1 cellular context compared by ENCODE assay signal in the genomic region with DNA sequence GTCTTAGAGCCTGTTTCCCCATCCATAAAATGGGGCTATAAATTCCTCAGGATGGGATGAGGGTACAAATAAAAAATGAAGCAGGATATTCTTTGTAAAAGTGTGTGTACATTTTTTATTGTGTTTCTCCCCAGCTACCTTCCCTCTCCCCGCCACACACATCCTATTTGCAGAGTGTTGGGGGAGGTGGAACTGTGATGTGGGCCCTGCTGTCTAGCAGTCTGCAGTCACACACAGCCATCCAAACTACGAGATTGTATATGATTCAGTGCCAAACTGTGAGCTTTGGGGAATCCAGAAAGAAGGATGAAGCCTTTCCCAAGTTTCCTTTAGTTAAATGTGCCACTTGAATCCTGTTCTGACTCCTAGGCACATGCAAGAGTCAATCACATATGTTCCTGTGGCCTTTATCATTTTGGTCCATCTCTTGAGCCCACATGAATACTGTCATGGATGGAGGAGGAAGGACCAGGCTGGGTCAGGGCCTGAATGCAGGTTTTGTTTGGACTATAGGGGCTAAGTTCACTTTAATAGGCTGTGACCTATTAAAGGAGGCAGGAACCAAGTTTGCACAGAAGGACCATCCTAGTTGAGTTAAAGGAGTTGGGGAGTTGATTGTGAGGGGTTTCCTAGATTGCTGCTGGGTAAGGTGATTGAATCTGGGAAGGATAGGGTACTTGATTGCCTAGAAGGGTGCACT.
TF ChIP-seq lines count a peak whose summit lies in the region.

No MANE protein-coding gene starts in this region.

TF ChIP-seq in WTC11, 78 proteins besides CTCF, POLR2A, EP300 and RAD21 (continued from another document):
- TF ChIP-seq, protein P1, sequence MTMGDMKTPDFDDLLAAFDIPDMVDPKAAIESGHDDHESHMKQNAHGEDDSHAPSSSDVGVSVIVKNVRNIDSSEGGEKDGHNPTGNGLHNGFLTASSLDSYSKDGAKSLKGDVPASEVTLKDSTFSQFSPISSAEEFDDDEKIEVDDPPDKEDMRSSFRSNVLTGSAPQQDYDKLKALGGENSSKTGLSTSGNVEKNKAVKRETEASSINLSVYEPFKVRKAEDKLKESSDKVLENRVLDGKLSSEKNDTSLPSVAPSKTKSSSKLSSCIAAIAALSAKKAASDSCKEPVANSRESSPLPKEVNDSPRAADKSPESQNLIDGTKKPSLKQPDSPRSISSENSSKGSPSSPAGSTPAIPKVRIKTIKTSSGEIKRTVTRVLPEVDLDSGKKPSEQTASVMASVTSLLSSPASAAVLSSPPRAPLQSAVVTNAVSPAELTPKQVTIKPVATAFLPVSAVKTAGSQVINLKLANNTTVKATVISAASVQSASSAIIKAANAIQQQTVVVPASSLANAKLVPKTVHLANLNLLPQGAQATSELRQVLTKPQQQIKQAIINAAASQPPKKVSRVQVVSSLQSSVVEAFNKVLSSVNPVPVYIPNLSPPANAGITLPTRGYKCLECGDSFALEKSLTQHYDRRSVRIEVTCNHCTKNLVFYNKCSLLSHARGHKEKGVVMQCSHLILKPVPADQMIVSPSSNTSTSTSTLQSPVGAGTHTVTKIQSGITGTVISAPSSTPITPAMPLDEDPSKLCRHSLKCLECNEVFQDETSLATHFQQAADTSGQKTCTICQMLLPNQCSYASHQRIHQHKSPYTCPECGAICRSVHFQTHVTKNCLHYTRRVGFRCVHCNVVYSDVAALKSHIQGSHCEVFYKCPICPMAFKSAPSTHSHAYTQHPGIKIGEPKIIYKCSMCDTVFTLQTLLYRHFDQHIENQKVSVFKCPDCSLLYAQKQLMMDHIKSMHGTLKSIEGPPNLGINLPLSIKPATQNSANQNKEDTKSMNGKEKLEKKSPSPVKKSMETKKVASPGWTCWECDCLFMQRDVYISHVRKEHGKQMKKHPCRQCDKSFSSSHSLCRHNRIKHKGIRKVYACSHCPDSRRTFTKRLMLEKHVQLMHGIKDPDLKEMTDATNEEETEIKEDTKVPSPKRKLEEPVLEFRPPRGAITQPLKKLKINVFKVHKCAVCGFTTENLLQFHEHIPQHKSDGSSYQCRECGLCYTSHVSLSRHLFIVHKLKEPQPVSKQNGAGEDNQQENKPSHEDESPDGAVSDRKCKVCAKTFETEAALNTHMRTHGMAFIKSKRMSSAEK (CRISPR knock-in tag; IDR thresholded peaks at IDR 0.05; ENCODE audit: borderline replicate concordance): no peak
- TF ChIP-seq, protein P2, sequence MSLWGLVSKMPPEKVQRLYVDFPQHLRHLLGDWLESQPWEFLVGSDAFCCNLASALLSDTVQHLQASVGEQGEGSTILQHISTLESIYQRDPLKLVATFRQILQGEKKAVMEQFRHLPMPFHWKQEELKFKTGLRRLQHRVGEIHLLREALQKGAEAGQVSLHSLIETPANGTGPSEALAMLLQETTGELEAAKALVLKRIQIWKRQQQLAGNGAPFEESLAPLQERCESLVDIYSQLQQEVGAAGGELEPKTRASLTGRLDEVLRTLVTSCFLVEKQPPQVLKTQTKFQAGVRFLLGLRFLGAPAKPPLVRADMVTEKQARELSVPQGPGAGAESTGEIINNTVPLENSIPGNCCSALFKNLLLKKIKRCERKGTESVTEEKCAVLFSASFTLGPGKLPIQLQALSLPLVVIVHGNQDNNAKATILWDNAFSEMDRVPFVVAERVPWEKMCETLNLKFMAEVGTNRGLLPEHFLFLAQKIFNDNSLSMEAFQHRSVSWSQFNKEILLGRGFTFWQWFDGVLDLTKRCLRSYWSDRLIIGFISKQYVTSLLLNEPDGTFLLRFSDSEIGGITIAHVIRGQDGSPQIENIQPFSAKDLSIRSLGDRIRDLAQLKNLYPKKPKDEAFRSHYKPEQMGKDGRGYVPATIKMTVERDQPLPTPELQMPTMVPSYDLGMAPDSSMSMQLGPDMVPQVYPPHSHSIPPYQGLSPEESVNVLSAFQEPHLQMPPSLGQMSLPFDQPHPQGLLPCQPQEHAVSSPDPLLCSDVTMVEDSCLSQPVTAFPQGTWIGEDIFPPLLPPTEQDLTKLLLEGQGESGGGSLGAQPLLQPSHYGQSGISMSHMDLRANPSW (CRISPR knock-in tag; conservative IDR thresholded peaks at IDR 0.05; ENCODE audit: low read depth): no peak
- no peak for TF ChIP-seq ZNF219 (CRISPR knock-in tag; IDR thresholded peaks at IDR 0.05; ENCODE audit: borderline replicate concordance)
- TF ChIP-seq, protein P3, sequence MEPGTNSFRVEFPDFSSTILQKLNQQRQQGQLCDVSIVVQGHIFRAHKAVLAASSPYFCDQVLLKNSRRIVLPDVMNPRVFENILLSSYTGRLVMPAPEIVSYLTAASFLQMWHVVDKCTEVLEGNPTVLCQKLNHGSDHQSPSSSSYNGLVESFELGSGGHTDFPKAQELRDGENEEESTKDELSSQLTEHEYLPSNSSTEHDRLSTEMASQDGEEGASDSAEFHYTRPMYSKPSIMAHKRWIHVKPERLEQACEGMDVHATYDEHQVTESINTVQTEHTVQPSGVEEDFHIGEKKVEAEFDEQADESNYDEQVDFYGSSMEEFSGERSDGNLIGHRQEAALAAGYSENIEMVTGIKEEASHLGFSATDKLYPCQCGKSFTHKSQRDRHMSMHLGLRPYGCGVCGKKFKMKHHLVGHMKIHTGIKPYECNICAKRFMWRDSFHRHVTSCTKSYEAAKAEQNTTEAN (CRISPR knock-in tag; IDR thresholded peaks at IDR 0.05): no peak
- no peak for TF ChIP-seq NFYB (CRISPR knock-in tag; conservative IDR thresholded peaks at IDR 0.05; ENCODE audit: low read depth)
- no peak for TF ChIP-seq JAZF1 (CRISPR knock-in tag; IDR thresholded peaks at IDR 0.05)
- TF ChIP-seq, protein P4, sequence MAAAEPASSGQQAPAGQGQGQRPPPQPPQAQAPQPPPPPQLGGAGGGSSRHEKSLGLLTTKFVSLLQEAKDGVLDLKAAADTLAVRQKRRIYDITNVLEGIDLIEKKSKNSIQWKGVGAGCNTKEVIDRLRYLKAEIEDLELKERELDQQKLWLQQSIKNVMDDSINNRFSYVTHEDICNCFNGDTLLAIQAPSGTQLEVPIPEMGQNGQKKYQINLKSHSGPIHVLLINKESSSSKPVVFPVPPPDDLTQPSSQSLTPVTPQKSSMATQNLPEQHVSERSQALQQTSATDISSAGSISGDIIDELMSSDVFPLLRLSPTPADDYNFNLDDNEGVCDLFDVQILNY (CRISPR knock-in tag; IDR thresholded peaks at IDR 0.05): no peak
